In genomic region chr2:219298759-219299371, GRCh38 we compare ENCODE assay signal across 8 cellular contexts. TPM values are rescaled to one million over a fixed set of nuclear protein-coding genes. Genes with fewer than 3 reads are reported as not detected.
DNase-seq lines count a peak whose midpoint lies in the region; ATAC-seq and TF ChIP-seq lines count a peak whose summit lies in the region.

No MANE protein-coding gene starts in this region.

- H3K36me3 ChIP-seq in CD8-positive, alpha-beta T cell (ENCODE audit: insufficient read depth, low read length): no peaks in the 10 kb centered on the region
- H3K36me3 ChIP-seq in RWPE2 (ENCODE audit: low read depth) (no peaks in the 10 kb centered on the region), neutrophil (no peaks in the 10 kb centered on the region), suprapubic skin (no peaks in the 10 kb centered on the region)

- H3K4me3 ChIP-seq in CD8-positive, alpha-beta T cell (ENCODE audit: low read depth, low read length): no peak overlapping the region
- H3K4me3 ChIP-seq in RWPE2 (ENCODE audit: severe bottlenecking): no peak overlapping the region
- no peak overlapping the region for H3K4me3 ChIP-seq in fibroblast of villous mesenchyme (ENCODE audit: low read depth, low read length)
- no peak overlapping the region for H3K4me3 ChIP-seq in neutrophil (ENCODE audit: low read depth in 1 of 2, low read length in 1 of 2)
- H3K4me3 ChIP-seq in suprapubic skin: no peak overlapping the region

- peaks cover 39% of the 10 kb centered on the region for H3K4me1 ChIP-seq in CD8-positive, alpha-beta T cell (ENCODE audit: insufficient read depth, low read length)
- H3K4me1 ChIP-seq in RWPE2 (ENCODE audit: insufficient read depth, poor library complexity, severe bottlenecking) (no peaks in the 10 kb centered on the region), neutrophil (ENCODE audit: control insufficient read depth in 1 of 2, insufficient read depth in 1 of 2, low read depth in 1 of 2, low read length in 1 of 2) (peaks cover 11 to 16% of the 10 kb centered on the region in 2 experiments), suprapubic skin (peaks cover 19% of the 10 kb centered on the region)

- DNase-seq in CD8-positive, alpha-beta T cell: peak; percentile 80 to 93 (median 84)
- peak; percentile 63 for DNase-seq in LHCN-M2 (ENCODE audit: low read depth)
- DNase-seq in RWPE2 (ENCODE audit: low spot score): no peak
- DNase-seq in activated T-helper 1 cell treated with anti-CD3 and anti-CD28 coated beads, Interleukin-2, amount 50 U/mL, for 16 hours (ENCODE audit: low read depth in 1 of 2, low spot score in 1 of 2): peak; percentile 81 to 86
- DNase-seq in fibroblast of villous mesenchyme (ENCODE audit: low read depth): peak; percentile 74
- peak; percentile 89 to 91 for DNase-seq in suprapubic skin (ENCODE audit: low spot score in 2 of 2)

- peaks cover 35% of the 10 kb centered on the region for H3K4me1 Mint-ChIP-seq in CD8-positive, alpha-beta T cell (ENCODE audit: low read depth)

- 24% methylated on average over 6 of the region's 15 CpGs for WGBS in suprapubic skin

- no peak overlapping the region for H3K27ac ChIP-seq in CD8-positive, alpha-beta T cell (ENCODE audit: low read depth, low read length)
- no peak overlapping the region for H3K27ac ChIP-seq in RWPE2 (ENCODE audit: poor library complexity, severe bottlenecking)
- H3K27ac ChIP-seq in neutrophil: no peak overlapping the region
- H3K27ac ChIP-seq in suprapubic skin: no peak overlapping the region

- peak; percentile 62 for ATAC-seq in CD8-positive, alpha-beta T cell
- ATAC-seq in GM21381 (IDR thresholded peaks at IDR 0.05; ENCODE audit: unreplicated experiment): peak; percentile 43
- peak; percentile 74 for ATAC-seq in RWPE2 (ENCODE audit: low read depth)

- no peak overlapping the region for H3K27ac Mint-ChIP-seq in CD8-positive, alpha-beta T cell

- CTCF ChIA-PET in CD8-positive, alpha-beta T cell (lab: Charles Lee): interaction anchor here (0.8 to 4.9 kb wide), 26 partner anchors 9 to 319 kb away, joined by 3 to 81 read pairs (median 4); partner anchors contain the start of genes ANKZF1, ATG9A, DNAJB2 and GLB1L

- intact Hi-C loops in CD8-positive, alpha-beta T cell (cut with DNase I, micrococcal nuclease): loop anchor here (1.0 to 5.0 kb wide), 8 partner anchors 72 to 243 kb away; partner anchors contain the start of genes NHEJ1 (in 2 of the 2), ANKZF1 (in 1 of the 2), ATG9A (in 1 of the 2) and CHPF (in 1 of the 2)

- no peaks in the 10 kb centered on the region for H3K9me3 ChIP-seq in CD8-positive, alpha-beta T cell (ENCODE audit: low read length)
- H3K9me3 ChIP-seq in RWPE2 (ENCODE audit: severe bottlenecking) (no peaks in the 10 kb centered on the region), neutrophil (no peaks in the 10 kb centered on the region), suprapubic skin (no peaks in the 10 kb centered on the region)

- no peaks in the 10 kb centered on the region for H3K9me3 Mint-ChIP-seq in CD8-positive, alpha-beta T cell

- H3K27me3 Mint-ChIP-seq in CD8-positive, alpha-beta T cell (ENCODE audit: low read depth): peaks cover 25% of the 10 kb centered on the region

- no peaks in the 10 kb centered on the region for H3K27me3 ChIP-seq in CD8-positive, alpha-beta T cell (ENCODE audit: insufficient read depth, low read length)
- H3K27me3 ChIP-seq in RWPE2 (ENCODE audit: insufficient read depth, poor library complexity, severe bottlenecking): no peaks in the 10 kb centered on the region
- H3K27me3 ChIP-seq in neutrophil: peaks cover 96% of the 10 kb centered on the region
- peaks cover 36% of the 10 kb centered on the region for H3K27me3 ChIP-seq in suprapubic skin

- no peaks in the 10 kb centered on the region for H3K36me3 Mint-ChIP-seq in CD8-positive, alpha-beta T cell

- TF ChIP-seq EP300 in suprapubic skin (IDR thresholded peaks at IDR 0.05): no peak

- POLR2A ChIA-PET in CD8-positive, alpha-beta T cell (lab: Charles Lee): interaction anchor here (1.4 kb wide), 1 partner anchor 20 kb away, joined by 4 read pairs; the partner anchor contains the start of gene DNAJB2

- TF ChIP-seq CTCF in CD8-positive, alpha-beta T cell (IDR thresholded peaks at IDR 0.05): peak; percentile 93
- TF ChIP-seq CTCF in RWPE2 (IDR thresholded peaks at IDR 0.05; ENCODE audit: poor library complexity, severe bottlenecking): peak; percentile 96
- peak; percentile 97 for TF ChIP-seq CTCF in fibroblast of villous mesenchyme (IDR thresholded peaks at IDR 0.05; ENCODE audit: insufficient read depth, low read depth, low read length)
- TF ChIP-seq CTCF in neutrophil (IDR thresholded peaks at IDR 0.05): peak; percentile 97
- TF ChIP-seq CTCF in suprapubic skin (IDR thresholded peaks at IDR 0.05): peak; percentile 94 to 99

- TF ChIP-seq POLR2A in suprapubic skin (IDR thresholded peaks at IDR 0.05): no peak

- H3K4me3 Mint-ChIP-seq in CD8-positive, alpha-beta T cell: no peak overlapping the region

RNA-seq across cellular contexts. Expression of gene PTPRN, which starts 10.3 kb away (rescaled TPM):
- total RNA-seq in CD8-positive, alpha-beta T cell: under 1 TPM; 0.39 to 0.46 TPM
- 1.5 and 2.8 TPM in 2 replicates for total RNA-seq in LHCN-M2 (2014; rRNA removed)
- 1.1 TPM for polyA plus RNA-seq in LHCN-M2 (2012)
- 0.86 and 0.97 TPM in 2 replicates for total RNA-seq in fibroblast of villous mesenchyme
- not detected for total RNA-seq in suprapubic skin

RNA-seq across cellular contexts. Expression of gene DNAJB2, which starts 19.7 kb away (rescaled TPM):
- 100 to 1,000 TPM; 108 to 123 TPM for total RNA-seq in CD8-positive, alpha-beta T cell
- total RNA-seq in LHCN-M2 (2014; rRNA removed): 21.5 and 28.3 TPM in 2 replicates
- 43.0 TPM for polyA plus RNA-seq in LHCN-M2 (2012)
- total RNA-seq in fibroblast of villous mesenchyme: 29.6 and 33.7 TPM in 2 replicates
- 100 to 1,000 TPM in 2 of 4 donors, 10 to 100 TPM in 2; 91.2 to 138 (median 107) TPM for total RNA-seq in suprapubic skin

RNA-seq across cellular contexts. Expression of gene RESP18, which starts 33.7 kb away (rescaled TPM):
- not detected for total RNA-seq in CD8-positive, alpha-beta T cell
- total RNA-seq in LHCN-M2 (2014; rRNA removed) (not detected in 2 replicates), fibroblast of villous mesenchyme (not detected in 2 replicates), suprapubic skin (not detected)
- not detected for polyA plus RNA-seq in LHCN-M2 (2012)

RNA-seq across cellular contexts. Expression of gene TUBA4A, which starts 45.1 kb away (rescaled TPM):
- total RNA-seq in CD8-positive, alpha-beta T cell: 100 to 1,000 TPM; 322 TPM
- 211 and 235 TPM in 2 replicates for total RNA-seq in LHCN-M2 (2014; rRNA removed)
- polyA plus RNA-seq in LHCN-M2 (2012): 191 TPM
- total RNA-seq in fibroblast of villous mesenchyme: 6.1 and 27.6 TPM in 2 replicates
- 100 to 1,000 TPM; 194 to 530 (median 394) TPM for total RNA-seq in suprapubic skin

RNA-seq across cellular contexts. Expression of gene TUBA4B, which starts 45.8 kb away (rescaled TPM):
- not detected for total RNA-seq in CD8-positive, alpha-beta T cell
- total RNA-seq in LHCN-M2 (2014; rRNA removed): not detected in 2 replicates
- polyA plus RNA-seq in LHCN-M2 (2012): not detected
- total RNA-seq in fibroblast of villous mesenchyme: not detected in 2 replicates
- total RNA-seq in suprapubic skin: not detected
